ENCODE assay signal across 14 cellular contexts in genomic region chr15:64444836-64445235, GRCh38. TPM values are rescaled to one million over a fixed set of nuclear protein-coding genes. Genes with fewer than 3 reads are reported as not detected.
A peak's percentile ranks its signal among the peaks of the same experiment; 100 is the strongest.
DNase-seq lines count a peak whose midpoint lies in the region; ATAC-seq lines count a peak whose summit lies in the region.
"Had no signal": no experiment of that assay in that cellular context is flagged by ENCODE, and none has a peak within 500 bp of the region (broad histone marks: within the 10 kb centered on the region; RNA-seq: fewer than 3 reads in every experiment).

No MANE protein-coding gene starts in this region.

- no peaks in the 10 kb centered on the region for H3K9me3 Mint-ChIP-seq in T-helper 1 cell treated with Interleukin-12 subunit alpha and Interleukin-12 subunit beta and Interleukin-4 antibody, amounts not matched to agents 30 μg/mL and 1 μg/mL, for 36 hours
- H3K9me3 Mint-ChIP-seq in activated naive CD8-positive, alpha-beta T cell treated with anti-CD3 and anti-CD28 coated beads for 36 hours = peaks cover 2% of the 10 kb centered on the region
- H3K9me3 Mint-ChIP-seq in naive thymus-derived CD8-positive, alpha-beta T cell = no peaks in the 10 kb centered on the region

- peak overlapping the region; percentile 46; the same call in 1 of the 2 replicates for H3K4me3 ChIP-seq in GM23248
- no peak overlapping the region for H3K4me3 ChIP-seq in SJCRH30
- H3K4me3 ChIP-seq: heart left ventricle had no signal

- peaks cover 21% of the 10 kb centered on the region for H3K36me3 Mint-ChIP-seq in T-helper 1 cell treated with Interleukin-12 subunit alpha and Interleukin-12 subunit beta and Interleukin-4 antibody, amounts not matched to agents 30 μg/mL and 1 μg/mL, for 36 hours (ENCODE audit: low read depth)
- H3K36me3 Mint-ChIP-seq in activated naive CD8-positive, alpha-beta T cell treated with anti-CD3 and anti-CD28 coated beads for 36 hours = peaks cover 30% of the 10 kb centered on the region
- peaks cover 5 to 21% (median 8%) of the 10 kb centered on the region in 3 donors for H3K36me3 Mint-ChIP-seq in naive thymus-derived CD8-positive, alpha-beta T cell

- POLR2A ChIA-PET in naive thymus-derived CD8-positive, alpha-beta T cell (lab: Charles Lee) = interaction anchor here (0.7 to 0.8 kb wide), 4 partner anchors 121 to 714 kb away, joined by 3 to 8 read pairs (median 5); no protein-coding TSS in a partner anchor

- no peak for DNase-seq in T-helper 1 cell
- no peak for DNase-seq in GM23248
- DNase-seq in activated naive CD8-positive, alpha-beta T cell treated with anti-CD3 and anti-CD28 coated beads for 36 hours = no peak
- DNase-seq in naive thymus-derived CD8-positive, alpha-beta T cell = no peak
- DNase-seq in SJCRH30 = no peak
- no peak for DNase-seq in stimulated activated CD4-positive, alpha-beta T cell treated with anti-CD3 and anti-CD28 coated beads, Interleukin-4, amount 100 ng/mL, for 24 hours
- DNase-seq: 8988T; activated CD4-positive, alpha-beta T cell treated with anti-CD3 and anti-CD28 coated beads for 1 hour; cerebellar nuclear complex; heart left ventricle; NCI-H1092; stimulated activated naive CD4-positive, alpha-beta T cell treated with Interleukin-2 at 50 U/mL for 16 hours had no signal

- H3K27ac Mint-ChIP-seq in T-helper 1 cell treated with Interleukin-12 subunit alpha and Interleukin-12 subunit beta and Interleukin-4 antibody, amounts not matched to agents 30 μg/mL and 1 μg/mL, for 36 hours = peak overlapping the region; percentile 82
- peak overlapping the region; percentile 96 for H3K27ac Mint-ChIP-seq in activated naive CD8-positive, alpha-beta T cell treated with anti-CD3 and anti-CD28 coated beads for 36 hours
- H3K27ac Mint-ChIP-seq in naive thymus-derived CD8-positive, alpha-beta T cell = peak overlapping the region in 6 of 10 donors; percentile 32 to 89 (median 75)

- H3K4me3 Mint-ChIP-seq in T-helper 1 cell treated with Interleukin-12 subunit alpha and Interleukin-12 subunit beta and Interleukin-4 antibody, amounts not matched to agents 30 μg/mL and 1 μg/mL, for 36 hours = peak overlapping the region; percentile 46
- H3K4me3 Mint-ChIP-seq in activated naive CD8-positive, alpha-beta T cell treated with anti-CD3 and anti-CD28 coated beads for 36 hours = peak overlapping the region; percentile 78
- peak overlapping the region in 4 of 10 donors; percentile 21 to 80 (median 42) for H3K4me3 Mint-ChIP-seq in naive thymus-derived CD8-positive, alpha-beta T cell

- in situ Hi-C loops in GM23248 (cut with MboI) = no loop called here

- H3K4me1 Mint-ChIP-seq in T-helper 1 cell treated with Interleukin-12 subunit alpha and Interleukin-12 subunit beta and Interleukin-4 antibody, amounts not matched to agents 30 μg/mL and 1 μg/mL, for 36 hours (ENCODE audit: low read depth) = peaks cover 23% of the 10 kb centered on the region
- peaks cover 49% of the 10 kb centered on the region for H3K4me1 Mint-ChIP-seq in activated naive CD8-positive, alpha-beta T cell treated with anti-CD3 and anti-CD28 coated beads for 36 hours
- H3K4me1 Mint-ChIP-seq in naive thymus-derived CD8-positive, alpha-beta T cell = peaks cover 26 to 57% (median 51%) of the 10 kb centered on the region in 4 donors

- H3K79me2 ChIP-seq in GM23248 (ENCODE audit: insufficient read depth) = no peaks in the 10 kb centered on the region; the same call in 1 of the 2 replicates

- H4K20me1 ChIP-seq in GM23248 (ENCODE audit: insufficient read depth) = no peaks in the 10 kb centered on the region

- peak overlapping the region; percentile 46; the same call in 1 of the 2 replicates for H3K27ac ChIP-seq in GM23248
- H3K27ac ChIP-seq in SJCRH30 = no peak overlapping the region

- H3K9me3 ChIP-seq in GM23248 (ENCODE audit: low read depth) (no peaks in the 10 kb centered on the region), SJCRH30 (replicated peaks) (no peaks in the 10 kb centered on the region)
- H3K9me3 ChIP-seq: heart left ventricle had no signal

- H3K9me2 ChIP-seq in GM23248 (ENCODE audit: insufficient read depth) = no peaks in the 10 kb centered on the region

- H3K4me1 ChIP-seq in GM23248 (ENCODE audit: insufficient read depth) (peaks cover 26% of the 10 kb centered on the region), SJCRH30 (peaks cover 20% of the 10 kb centered on the region)

- H3K27me3 ChIP-seq in GM23248 (replicated peaks; ENCODE audit: insufficient read depth) (no peaks in the 10 kb centered on the region), SJCRH30 (no peaks in the 10 kb centered on the region)
- H3K27me3 ChIP-seq: heart left ventricle had no signal

- no peak for ATAC-seq in naive thymus-derived CD8-positive, alpha-beta T cell
- ATAC-seq in GM18909 (IDR thresholded peaks at IDR 0.05; ENCODE audit: poor library complexity, unreplicated experiment) = no peak

- H3K36me3 ChIP-seq in GM23248 (ENCODE audit: low read depth) = peaks cover 18% of the 10 kb centered on the region
- peaks cover 15% of the 10 kb centered on the region for H3K36me3 ChIP-seq in SJCRH30

- H3F3A ChIP-seq in GM23248 (ENCODE audit: insufficient read depth) = peaks cover 38% of the 10 kb centered on the region

- no peaks in the 10 kb centered on the region for H3K27me3 Mint-ChIP-seq in T-helper 1 cell treated with Interleukin-12 subunit alpha and Interleukin-12 subunit beta and Interleukin-4 antibody, amounts not matched to agents 30 μg/mL and 1 μg/mL, for 36 hours (ENCODE audit: low read depth)
- no peaks in the 10 kb centered on the region for H3K27me3 Mint-ChIP-seq in activated naive CD8-positive, alpha-beta T cell treated with anti-CD3 and anti-CD28 coated beads for 36 hours
- no peaks in the 10 kb centered on the region for H3K27me3 Mint-ChIP-seq in naive thymus-derived CD8-positive, alpha-beta T cell

- no peak overlapping the region for H3K9ac ChIP-seq in GM23248

- no peak overlapping the region for H2AFZ ChIP-seq in GM23248

- H3K4me2 ChIP-seq in GM23248 (ENCODE audit: unreplicated experiment) = peak overlapping the region; percentile 66

RNA-seq across cellular contexts. Expression of gene ZNF609, which starts 15.5 kb away (rescaled TPM):
- total RNA-seq in GM23248 (2014; rRNA removed; shearing (Covaris generic)) = 11.3 and 11.9 TPM in 2 replicates
- 3.8 and 6.3 TPM in 2 replicates for polyA plus RNA-seq in GM23248 (2016; fragmentation: Nextera tagmentation; extraction: Ambion mirVana)
- 10 to 100 TPM; 32.4 to 35.3 TPM for total RNA-seq in activated naive CD8-positive, alpha-beta T cell treated with anti-CD3 and anti-CD28 coated beads for 36 hours
- 10 to 100 TPM; 66.1 to 68.2 TPM for total RNA-seq in naive thymus-derived CD8-positive, alpha-beta T cell
- polyA plus RNA-seq in naive thymus-derived CD8-positive, alpha-beta T cell = 10 to 100 TPM; 10.2 to 23.7 (median 13.5) TPM
- 27.4 and 28.6 TPM in 2 replicates for total RNA-seq in SJCRH30 (2014; rRNA removed; shearing (Covaris generic))

RNA-seq across cellular contexts. Expression of gene TRIP4, which starts 57.2 kb away (rescaled TPM):
- total RNA-seq in GM23248 (2014; rRNA removed; shearing (Covaris generic)) = 6.9 and 9.0 TPM in 2 replicates
- polyA plus RNA-seq in GM23248 (2016; fragmentation: Nextera tagmentation; extraction: Ambion mirVana) = 32.9 and 33.5 TPM in 2 replicates
- 10 to 100 TPM; 18.0 to 18.4 TPM for total RNA-seq in activated naive CD8-positive, alpha-beta T cell treated with anti-CD3 and anti-CD28 coated beads for 36 hours
- total RNA-seq in naive thymus-derived CD8-positive, alpha-beta T cell = 10 to 100 TPM; 25.8 to 27.2 TPM
- polyA plus RNA-seq in naive thymus-derived CD8-positive, alpha-beta T cell = 10 to 100 TPM; 19.7 to 24.3 (median 24.2) TPM
- total RNA-seq in SJCRH30 (2014; rRNA removed; shearing (Covaris generic)) = 7.0 and 8.8 TPM in 2 replicates
